13 cellular contexts compared by ENCODE assay signal in genomic region chr2:26521913-26522180, GRCh38.
"Had no signal": no experiment of that assay in that cellular context is flagged by ENCODE, and none has a peak within 500 bp of the region (broad histone marks: within the 10 kb centered on the region; RNA-seq: fewer than 3 reads in every experiment).

No MANE protein-coding gene starts in this region.

- H3K9me3 Mint-ChIP-seq: activated CD4-positive, alpha-beta T cell treated with anti-CD3 and anti-CD28 coated beads, Interleukin-2, amount 10 ng/mL, durations not matched to agents 24 days and 14 days; activated naive CD4-positive, alpha-beta T cell treated with anti-CD3 and anti-CD28 coated beads, Interleukin-2, amount 50 U/mL, for 72 hours; activated T-helper 2 cell treated with anti-CD3 and anti-CD28 coated beads, Interferon-gamma antibody, Interleukin-2, Interleukin-4, amounts not matched to agents 10 μg/mL and 5 μg/mL and 100 μg/mL, durations not matched to agents 14 hours and 24 hours and 36 hours; brain had no signal

- H3K27ac Mint-ChIP-seq: activated CD4-positive, alpha-beta T cell treated with anti-CD3 and anti-CD28 coated beads, Interleukin-2, amount 10 ng/mL, durations not matched to agents 24 days and 14 days; activated T-helper 2 cell treated with anti-CD3 and anti-CD28 coated beads, Interferon-gamma antibody, Interleukin-2, Interleukin-4, amounts not matched to agents 10 μg/mL and 5 μg/mL and 100 μg/mL, durations not matched to agents 14 hours and 24 hours and 36 hours; brain had no signal

- DNase-seq: activated CD4-positive, alpha-beta T cell treated with anti-CD3 and anti-CD28 coated beads, Interleukin-2, amount 10 ng/mL, durations not matched to agents 24 days and 14 days; activated CD8-positive, alpha-beta memory T cell treated with anti-CD3 and anti-CD28 coated beads for 24 hours; activated T-cell treated with anti-CD3 and anti-CD28 coated beads for 4 hours; amniotic stem cell; hippocampal formation; lower lobe of right lung; midbrain; stimulated activated naive CD4-positive, alpha-beta T cell; substantia nigra had no signal

- H3K4me3 Mint-ChIP-seq: activated CD4-positive, alpha-beta T cell treated with anti-CD3 and anti-CD28 coated beads, Interleukin-2, amount 10 ng/mL, durations not matched to agents 24 days and 14 days; brain had no signal

- ATAC-seq: activated naive CD4-positive, alpha-beta T cell treated with anti-CD3 and anti-CD28 coated beads, Interleukin-2, amount 50 U/mL, for 72 hours; lower lobe of right lung had no signal

- H3K36me3 ChIP-seq: lower lobe of right lung, right atrium auricular region had no signal

- H3K27me3 ChIP-seq: right atrium auricular region had no signal

- H3K9me3 ChIP-seq: lower lobe of right lung, right atrium auricular region had no signal

- H3K36me3 Mint-ChIP-seq: activated naive CD4-positive, alpha-beta T cell treated with anti-CD3 and anti-CD28 coated beads, Interleukin-2, amount 50 U/mL, for 72 hours; brain had no signal

- H3K4me3 ChIP-seq: lower lobe of right lung, right atrium auricular region had no signal

- H3K4me1 ChIP-seq: lower lobe of right lung, right atrium auricular region had no signal

- H3K27ac ChIP-seq: lower lobe of right lung, right atrium auricular region had no signal
